Comparison of ENCODE assay signal across 1 cellular context in the genomic region with DNA sequence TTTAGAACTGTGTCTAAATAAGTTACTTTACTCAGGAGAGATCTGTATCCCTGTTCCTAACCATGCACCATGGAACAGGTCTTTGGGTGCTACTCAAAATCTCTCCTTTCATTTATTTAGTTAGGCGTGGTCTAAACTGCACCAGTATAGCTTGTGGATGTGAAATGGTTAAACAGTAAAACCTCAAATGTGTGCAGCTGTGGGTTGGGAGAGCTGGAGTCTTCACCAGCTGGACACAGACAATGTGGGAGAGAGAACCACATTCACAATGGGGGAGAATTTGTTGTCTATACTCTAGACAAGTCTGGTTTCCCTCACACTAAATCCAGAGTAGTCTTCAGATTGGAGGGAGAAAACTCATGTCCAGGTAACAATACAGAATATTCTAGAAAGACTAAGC.
TF ChIP-seq lines count a peak whose summit lies in the region.

No MANE protein-coding gene starts in this region.

TF ChIP-seq in K562, 482 proteins besides CTCF, POLR2A, EP300 and RAD21 (continued from another document):
- TF ChIP-seq, protein P1, sequence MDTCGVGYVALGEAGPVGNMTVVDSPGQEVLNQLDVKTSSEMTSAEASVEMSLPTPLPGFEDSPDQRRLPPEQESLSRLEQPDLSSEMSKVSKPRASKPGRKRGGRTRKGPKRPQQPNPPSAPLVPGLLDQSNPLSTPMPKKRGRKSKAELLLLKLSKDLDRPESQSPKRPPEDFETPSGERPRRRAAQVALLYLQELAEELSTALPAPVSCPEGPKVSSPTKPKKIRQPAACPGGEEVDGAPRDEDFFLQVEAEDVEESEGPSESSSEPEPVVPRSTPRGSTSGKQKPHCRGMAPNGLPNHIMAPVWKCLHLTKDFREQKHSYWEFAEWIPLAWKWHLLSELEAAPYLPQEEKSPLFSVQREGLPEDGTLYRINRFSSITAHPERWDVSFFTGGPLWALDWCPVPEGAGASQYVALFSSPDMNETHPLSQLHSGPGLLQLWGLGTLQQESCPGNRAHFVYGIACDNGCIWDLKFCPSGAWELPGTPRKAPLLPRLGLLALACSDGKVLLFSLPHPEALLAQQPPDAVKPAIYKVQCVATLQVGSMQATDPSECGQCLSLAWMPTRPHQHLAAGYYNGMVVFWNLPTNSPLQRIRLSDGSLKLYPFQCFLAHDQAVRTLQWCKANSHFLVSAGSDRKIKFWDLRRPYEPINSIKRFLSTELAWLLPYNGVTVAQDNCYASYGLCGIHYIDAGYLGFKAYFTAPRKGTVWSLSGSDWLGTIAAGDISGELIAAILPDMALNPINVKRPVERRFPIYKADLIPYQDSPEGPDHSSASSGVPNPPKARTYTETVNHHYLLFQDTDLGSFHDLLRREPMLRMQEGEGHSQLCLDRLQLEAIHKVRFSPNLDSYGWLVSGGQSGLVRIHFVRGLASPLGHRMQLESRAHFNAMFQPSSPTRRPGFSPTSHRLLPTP (IDR thresholded peaks at IDR 0.05; ENCODE audit: borderline replicate concordance, extremely low read depth, insufficient read length) = no peak
- TF ChIP-seq RHOXF2B (CRISPR knock-in tag; conservative IDR thresholded peaks at IDR 0.05) = no peak
- no peak for TF ChIP-seq HCFC1 (IDR thresholded peaks at IDR 0.05; ENCODE audit: low read depth, low read length)
- TF ChIP-seq PRPF4 (IDR thresholded peaks at IDR 0.05; ENCODE audit: insufficient read depth, low read depth, low read length, poor library complexity, severe bottlenecking) = no peak
TF ChIP-seq in K562: peak in this region for 0.
